ENCODE assay signal across 2 cellular contexts in the genomic region with DNA sequence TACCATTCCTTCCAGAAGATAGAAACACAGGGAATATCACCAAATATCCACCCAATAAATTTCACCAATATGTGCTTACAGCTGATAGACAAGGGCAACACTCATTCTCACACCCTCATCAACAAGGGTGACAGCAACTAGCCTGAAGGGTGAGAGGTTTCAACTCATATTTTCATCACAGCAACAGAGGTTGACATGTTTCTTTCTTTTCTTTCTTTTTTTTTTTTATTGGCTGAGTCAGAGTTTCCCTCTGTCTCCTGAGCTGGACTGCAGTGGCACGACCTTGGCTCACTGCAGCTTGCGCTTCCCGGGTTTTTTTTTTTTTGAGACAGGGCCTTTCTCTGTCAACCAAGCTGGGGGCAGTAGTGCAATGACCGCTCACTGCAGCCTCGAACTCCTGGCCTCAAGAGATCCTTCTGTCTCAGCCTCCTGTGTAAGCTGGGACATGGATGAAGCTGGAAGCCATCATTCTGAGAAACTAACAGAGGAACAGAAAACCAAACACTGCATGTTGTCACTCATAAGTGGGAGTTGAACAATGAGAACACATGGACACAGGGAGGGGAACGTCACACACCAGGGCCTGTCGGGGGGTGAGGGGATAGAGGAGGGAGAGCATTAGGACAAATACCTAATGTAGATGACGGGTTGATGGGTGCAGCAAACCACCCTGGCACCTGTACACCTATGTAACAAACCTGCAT.
A peak's percentile ranks its signal among the peaks of the same experiment; 100 is the strongest.
TF ChIP-seq lines count a peak whose summit lies in the region.

No MANE protein-coding gene starts in this region.

TF ChIP-seq in A549, 52 proteins besides CTCF, POLR2A, EP300 and RAD21:
- TF ChIP-seq KDM1A (IDR thresholded peaks at IDR 0.05; ENCODE audit: low read depth) = no peak

TF ChIP-seq in endothelial cell of umbilical vein, 7 proteins besides CTCF, POLR2A, EP300 and RAD21:
- TF ChIP-seq POLR2AphosphoS5 (IDR thresholded peaks at IDR 0.05; ENCODE audit: insufficient read depth, low read depth, low read length) (no peak), FOS (IDR thresholded peaks at IDR 0.05; ENCODE audit: borderline replicate concordance, insufficient read depth, low read length) (peak; percentile 28)
